Comparison of ENCODE assay signal across 30 cellular contexts in genomic region chr2:219180961-219181360, GRCh38. TPM values are rescaled to one million over a fixed set of nuclear protein-coding genes. Genes with fewer than 3 reads are reported as not detected.
DNase-seq lines count a peak whose midpoint lies in the region; ATAC-seq and TF ChIP-seq lines count a peak whose summit lies in the region.
"Had no signal": no experiment of that assay in that cellular context is flagged by ENCODE, and none has a peak within 500 bp of the region (broad histone marks: within the 10 kb centered on the region; RNA-seq: fewer than 3 reads in every experiment).

No MANE protein-coding gene starts in this region.

- H3K9me3 ChIP-seq in BLaER1 treated with 17β-estradiol and CSF1 and Interleukin-3, amounts not matched to agents 10 nM and 100 nM (replicated peaks in 1 of 11) = no peaks in the 10 kb centered on the region
- H3K9me3 ChIP-seq: SK-N-SH, thoracic aorta had no signal

- no peaks in the 10 kb centered on the region for H3K27me3 ChIP-seq in BLaER1 treated with 17β-estradiol and CSF1 and Interleukin-3, amounts not matched to agents 10 nM and 100 nM
- H3K27me3 ChIP-seq: hepatocyte had no signal

- no peaks in the 10 kb centered on the region for H3K9me3 Mint-ChIP-seq in T-helper 2 cell treated with Interferon-gamma antibody and Interleukin-4, amounts not matched to agents 5 μg/mL and 100 μg/mL, for 36 hours
- no peaks in the 10 kb centered on the region for H3K9me3 Mint-ChIP-seq in activated T-helper 17 cell treated with anti-CD3 and anti-CD28 coated beads, Interleukin-2, amount 50 U/mL, for 72 hours
- H3K9me3 Mint-ChIP-seq in nephron progenitor cell = no peaks in the 10 kb centered on the region
- H3K9me3 Mint-ChIP-seq: HFFc6, immature natural killer cell had no signal

- peak overlapping the region in 8 of 11 experiments; percentile 4 to 100 (median 72); a peak in 14 of 22 replicates for H3K4me2 ChIP-seq in BLaER1 treated with 17β-estradiol and CSF1 and Interleukin-3, amounts not matched to agents 10 nM and 100 nM
- H3K4me2 ChIP-seq: hepatocyte, SK-N-SH had no signal

- no peaks in the 10 kb centered on the region for H3K27me3 Mint-ChIP-seq in T-helper 2 cell treated with Interferon-gamma antibody and Interleukin-4, amounts not matched to agents 5 μg/mL and 100 μg/mL, for 36 hours (ENCODE audit: low read depth)
- H3K27me3 Mint-ChIP-seq in activated T-helper 17 cell treated with anti-CD3 and anti-CD28 coated beads, Interleukin-2, amount 50 U/mL, for 72 hours = no peaks in the 10 kb centered on the region
- peaks cover 3% of the 10 kb centered on the region for H3K27me3 Mint-ChIP-seq in nephron progenitor cell (ENCODE audit: low read depth, poor library complexity)

- H3K4me3 ChIP-seq in BLaER1 treated with 17β-estradiol and CSF1 and Interleukin-3, amounts not matched to agents 10 nM and 100 nM = no peak overlapping the region
- H3K4me3 ChIP-seq: hepatocyte, skin epidermis, thoracic aorta had no signal

- H4K20me1 ChIP-seq in BLaER1 treated with 17β-estradiol and CSF1 and Interleukin-3, amounts not matched to agents 10 nM and 100 nM = peaks cover 28 to 59% (median 48%) of the 10 kb centered on the region in 11 experiments; a peak in 17 of 22 replicates

- TF ChIP-seq CTCF in nephron progenitor cell (IDR thresholded peaks at IDR 0.05) = no peak

- peak overlapping the region in 4 of 11 experiments; percentile 5 to 55 (median 34); a peak in 2 of 22 replicates for H3K9ac ChIP-seq in BLaER1 treated with 17β-estradiol and CSF1 and Interleukin-3, amounts not matched to agents 10 nM and 100 nM
- H3K9ac ChIP-seq: SK-N-SH had no signal

- peaks cover 40 to 54% (median 49%) of the 10 kb centered on the region in 10 experiments for H3K4me1 ChIP-seq in BLaER1 treated with 17β-estradiol and CSF1 and Interleukin-3, amounts not matched to agents 10 nM and 100 nM

- peak overlapping the region; percentile 97 for H3K4me3 Mint-ChIP-seq in T-helper 2 cell treated with Interferon-gamma antibody and Interleukin-4, amounts not matched to agents 5 μg/mL and 100 μg/mL, for 36 hours
- H3K4me3 Mint-ChIP-seq in activated T-helper 17 cell treated with anti-CD3 and anti-CD28 coated beads, Interleukin-2, amount 50 U/mL, for 72 hours = peak overlapping the region; percentile 99
- peak overlapping the region; percentile 52 for H3K4me3 Mint-ChIP-seq in nephron progenitor cell
- H3K4me3 Mint-ChIP-seq: HFFc6 had no signal

- H3K27ac Mint-ChIP-seq in T-helper 2 cell treated with Interferon-gamma antibody and Interleukin-4, amounts not matched to agents 5 μg/mL and 100 μg/mL, for 36 hours = peak overlapping the region; percentile 60
- peak overlapping the region; percentile 58 for H3K27ac Mint-ChIP-seq in activated T-helper 17 cell treated with anti-CD3 and anti-CD28 coated beads, Interleukin-2, amount 50 U/mL, for 72 hours
- H3K27ac Mint-ChIP-seq in nephron progenitor cell = no peak overlapping the region
- H3K27ac Mint-ChIP-seq: HFFc6 had no signal

- peaks cover 54 to 67% (median 64%) of the 10 kb centered on the region in 11 experiments for H3K36me3 ChIP-seq in BLaER1 treated with 17β-estradiol and CSF1 and Interleukin-3, amounts not matched to agents 10 nM and 100 nM

- ATAC-seq in activated T-helper 17 cell treated with anti-CD3 and anti-CD28 coated beads, Interleukin-2, amount 50 U/mL, for 72 hours (replicated peaks) = no peak
- ATAC-seq: left ventricle myocardium superior had no signal

- no peak for DNase-seq in T-helper 2 cell treated with Interferon-gamma antibody and Interleukin-4, amounts not matched to agents 5 μg/mL and 100 μg/mL, for 36 hours (ENCODE audit: low spot score)
- no peak for DNase-seq in T-helper 2 cell
- DNase-seq in nephron progenitor cell = no peak
- DNase-seq in DMS79 treated with DMSO at 0.1 percent for 48 hours (lab: John Stamatoyannopoulos, UW) = no peak
- no peak for DNase-seq in caudate nucleus (lab: John Stamatoyannopoulos, UW)
- DNase-seq in SIG-M5 treated with dmso at 0.1 percent for 504 hours (lab: John Stamatoyannopoulos, UW; ENCODE audit: unreplicated experiment) = no peak
- DNase-seq: 8988T; activated CD4-positive, CD25-positive, alpha-beta regulatory T cell; activated gamma-delta T cell treated with Interleukin-2 at 50 U/mL for 16 hours; AML-193; Calu3; cerebellar nuclear complex; erythroblast; foreskin melanocyte; HFFc6; immature natural killer cell; left ventricle myocardium superior; NCI-H1694 treated with DMSO at 0.1 percent for 48 hours; NCI-H2171 treated with DMSO at 0.1 percent for 48 hours; NCI-H524 treated with DMSO at 0.1 percent for 48 hours; nucleus accumbens; RPMI8226; SK-N-SH; stimulated activated CD4-positive, alpha-beta T cell treated with anti-CD3 and anti-CD28 coated beads, Interleukin-2, amount 100 ng/mL, for 24 hours; stimulated activated naive CD4-positive, alpha-beta T cell had no signal

- H3K27ac ChIP-seq in BLaER1 treated with 17β-estradiol and CSF1 and Interleukin-3, amounts not matched to agents 10 nM and 100 nM = no peak overlapping the region
- H3K27ac ChIP-seq in caudate nucleus (ENCODE audit: low read depth, low read length) = no peak overlapping the region
- H3K27ac ChIP-seq: hepatocyte, skin epidermis, thoracic aorta had no signal

- peaks cover 41% of the 10 kb centered on the region for H3K4me1 Mint-ChIP-seq in T-helper 2 cell treated with Interferon-gamma antibody and Interleukin-4, amounts not matched to agents 5 μg/mL and 100 μg/mL, for 36 hours (ENCODE audit: low read depth)
- H3K4me1 Mint-ChIP-seq in activated T-helper 17 cell treated with anti-CD3 and anti-CD28 coated beads, Interleukin-2, amount 50 U/mL, for 72 hours = peaks cover 28% of the 10 kb centered on the region
- H3K4me1 Mint-ChIP-seq in nephron progenitor cell = peaks cover 23% of the 10 kb centered on the region

- H3K36me3 Mint-ChIP-seq in T-helper 2 cell treated with Interferon-gamma antibody and Interleukin-4, amounts not matched to agents 5 μg/mL and 100 μg/mL, for 36 hours (ENCODE audit: low read depth) = peaks cover 39% of the 10 kb centered on the region
- peaks cover 88% of the 10 kb centered on the region for H3K36me3 Mint-ChIP-seq in activated T-helper 17 cell treated with anti-CD3 and anti-CD28 coated beads, Interleukin-2, amount 50 U/mL, for 72 hours (ENCODE audit: low read depth)
- H3K36me3 Mint-ChIP-seq in nephron progenitor cell (ENCODE audit: low read depth) = peaks cover 38% of the 10 kb centered on the region

RNA-seq across cellular contexts. Expression of gene RETREG2, which starts 2.9 kb away (rescaled TPM):
- 100 to 1,000 TPM; 104 to 148 TPM for total RNA-seq in activated T-helper 17 cell treated with anti-CD3 and anti-CD28 coated beads, Interleukin-2, amount 50 U/mL, for 72 hours

RNA-seq across cellular contexts. Expression of gene CNPPD1, which starts 4.2 kb away (rescaled TPM):
- 10 to 100 TPM; 60.4 to 67.0 TPM for total RNA-seq in activated T-helper 17 cell treated with anti-CD3 and anti-CD28 coated beads, Interleukin-2, amount 50 U/mL, for 72 hours

RNA-seq across cellular contexts. Expression of gene SLC23A3, which starts 11.1 kb away (rescaled TPM):
- total RNA-seq in activated T-helper 17 cell treated with anti-CD3 and anti-CD28 coated beads, Interleukin-2, amount 50 U/mL, for 72 hours = 1 to 10 TPM; 2.9 to 7.7 TPM

RNA-seq across cellular contexts. Expression of gene NHEJ1, which starts 20.3 kb away (rescaled TPM):
- total RNA-seq in activated T-helper 17 cell treated with anti-CD3 and anti-CD28 coated beads, Interleukin-2, amount 50 U/mL, for 72 hours = 10 to 100 TPM; 24.1 to 26.6 TPM

RNA-seq across cellular contexts. Expression of gene ZFAND2B, which starts 25.6 kb away (rescaled TPM):
- 10 to 100 TPM; 27.9 to 29.8 TPM for total RNA-seq in activated T-helper 17 cell treated with anti-CD3 and anti-CD28 coated beads, Interleukin-2, amount 50 U/mL, for 72 hours
